Comparison of ENCODE assay signal across 9 cellular contexts in the genomic region with DNA sequence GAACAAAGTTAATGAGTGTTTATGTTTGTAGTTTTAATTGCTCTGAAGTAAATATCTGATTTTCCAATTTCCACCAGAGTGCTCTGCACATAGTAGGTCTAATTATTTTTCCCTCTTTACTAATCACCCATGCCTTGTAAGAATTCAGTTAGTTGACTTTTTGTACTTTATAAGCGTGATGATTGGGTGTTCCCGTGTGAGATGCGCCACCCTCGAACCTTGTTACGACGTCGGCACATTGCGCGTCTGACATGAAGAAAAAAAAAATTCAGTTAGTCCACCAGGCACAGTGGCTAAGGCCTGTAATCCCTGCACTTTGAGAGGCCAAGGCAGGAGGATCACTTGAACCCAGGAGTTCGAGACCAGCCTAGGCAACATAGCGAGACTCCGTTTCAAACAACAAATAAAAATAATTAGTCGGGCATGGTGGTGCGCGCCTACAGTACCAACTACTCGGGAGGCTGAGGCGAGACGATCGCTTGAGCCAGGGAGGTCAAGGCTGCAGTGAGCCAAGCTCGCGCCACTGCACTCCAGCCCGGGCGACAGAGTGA. TPM values are rescaled to one million over a fixed set of nuclear protein-coding genes. Genes with fewer than 3 reads are reported as not detected.
DNase-seq lines count a peak whose midpoint lies in the region; ATAC-seq and TF ChIP-seq lines count a peak whose summit lies in the region.
"Had no signal": no experiment of that assay in that cellular context is flagged by ENCODE, and none has a peak within 500 bp of the region (broad histone marks: within the 10 kb centered on the region; RNA-seq: fewer than 3 reads in every experiment).

No MANE protein-coding gene starts in this region.

- H3K27ac Mint-ChIP-seq in activated CD8-positive, alpha-beta T cell treated with anti-CD3 and anti-CD28 coated beads, Interleukin-2, amount 10 ng/mL, durations not matched to agents 7 days and 5 days, result peak overlapping the region; percentile 96

- no peak for TF ChIP-seq RAD21 in SK-N-SH (IDR thresholded peaks at IDR 0.05; ENCODE audit: low read length)

- H3K4me1 ChIP-seq in SK-N-SH (ENCODE audit: control insufficient read depth in 1 of 2, insufficient read depth in 2 of 2, low read depth in 1 of 2, low read length in 1 of 2), result peaks cover 4% of the 10 kb centered on the region in 2 experiments; a peak in 1 of 4 replicates
- H3K4me1 ChIP-seq in iPS-20b (ENCODE audit: insufficient read depth, low read length), result no peaks in the 10 kb centered on the region; the same call in 1 of the 2 replicates
- peaks cover 5 to 34% (median 27%) of the 10 kb centered on the region in 5 donors for H3K4me1 ChIP-seq in subcutaneous abdominal adipose tissue (ENCODE audit: control insufficient read depth in 5 of 5, insufficient read depth in 5 of 5, low read length in 5 of 5)

- no peak overlapping the region for H3K9ac ChIP-seq in SK-N-SH
- no peak overlapping the region; the same call in 1 of the 2 replicates for H3K9ac ChIP-seq in iPS-20b (ENCODE audit: low read depth, low read length)
- no peak overlapping the region for H3K9ac ChIP-seq in subcutaneous abdominal adipose tissue (ENCODE audit: low read length in 5 of 5)

- H3K4me1 Mint-ChIP-seq in activated CD8-positive, alpha-beta T cell treated with anti-CD3 and anti-CD28 coated beads, Interleukin-2, amount 10 ng/mL, durations not matched to agents 7 days and 5 days (ENCODE audit: low read depth), result peaks cover 34% of the 10 kb centered on the region

- H3K27me3 ChIP-seq in SK-N-SH (ENCODE audit: insufficient read depth) (no peaks in the 10 kb centered on the region), iPS-20b (ENCODE audit: insufficient read depth, low read length) (no peaks in the 10 kb centered on the region), subcutaneous abdominal adipose tissue (ENCODE audit: control insufficient read depth in 5 of 5, insufficient read depth in 4 of 5, low read length in 5 of 5) (no peaks in the 10 kb centered on the region)

- no peak for TF ChIP-seq CTCF in SK-N-SH (IDR thresholded peaks at IDR 0.05)

- no peak overlapping the region for H3K4me3 ChIP-seq in SK-N-SH (ENCODE audit: low read depth in 2 of 2, low read length in 1 of 2)
- peak overlapping the region; percentile 84; the same call in 1 of the 2 replicates for H3K4me3 ChIP-seq in iPS-20b (ENCODE audit: low read length)
- peak overlapping the region in 3 of 5 donors; percentile 47 to 82 (median 81) for H3K4me3 ChIP-seq in subcutaneous abdominal adipose tissue (ENCODE audit: low read depth in 1 of 5, low read length in 5 of 5)

- TF ChIP-seq EP300 in SK-N-SH (IDR thresholded peaks at IDR 0.05; ENCODE audit: borderline replicate concordance in 1 of 2, low read depth in 1 of 2, low read length in 1 of 2), result no peak

- 0 out of 2 replicates have a peak overlapping the region, but pooled peaks have one; percentile 98 for H3K4me2 ChIP-seq in SK-N-SH

- peak overlapping the region in 1 of 2 experiments; percentile 83; a peak in 2 of 4 replicates for H3K27ac ChIP-seq in SK-N-SH (ENCODE audit: low read depth in 2 of 2, low read length in 1 of 2)
- H3K27ac ChIP-seq in iPS-20b (ENCODE audit: low read length), result no peak overlapping the region
- H3K27ac ChIP-seq in subcutaneous abdominal adipose tissue (ENCODE audit: low read depth, low read length), result no peak overlapping the region

- CTCF ChIA-PET in SK-N-SH (lab: Yijun Ruan, JAX), result interaction anchor here (0.6 to 1.0 kb wide), 4 partner anchors 25 to 301 kb away, joined by 3 to 4 read pairs (median 3); no protein-coding TSS in a partner anchor
- CTCF ChIA-PET in activated CD8-positive, alpha-beta T cell treated with anti-CD3 and anti-CD28 coated beads, Interleukin-2, amount 10 ng/mL, durations not matched to agents 7 days and 5 days (lab: Charles Lee), result interaction anchor here (0.9 to 1.5 kb wide), 4 partner anchors 20 to 179 kb away, joined by 3 to 5 read pairs (median 3); partner anchors contain the start of gene SEC13

- H3K4me3 Mint-ChIP-seq in activated CD8-positive, alpha-beta T cell treated with anti-CD3 and anti-CD28 coated beads, Interleukin-2, amount 10 ng/mL, durations not matched to agents 7 days and 5 days, result peak overlapping the region; percentile 87

- H3K9me3 ChIP-seq in SK-N-SH (no peaks in the 10 kb centered on the region), iPS-20b (ENCODE audit: insufficient read depth, low read depth, low read length) (no peaks in the 10 kb centered on the region), subcutaneous abdominal adipose tissue (ENCODE audit: control insufficient read depth in 5 of 5, low read length in 5 of 5) (no peaks in the 10 kb centered on the region)

- POLR2A ChIA-PET in SK-N-SH (lab: Yijun Ruan, JAX), result interaction anchor here (0.6 to 1.3 kb wide), 6 partner anchors 22 to 115 kb away, joined by 3 to 5 read pairs (median 3); partner anchors contain the start of gene FANCD2
- POLR2A ChIA-PET in activated CD8-positive, alpha-beta T cell treated with anti-CD3 and anti-CD28 coated beads, Interleukin-2, amount 10 ng/mL, durations not matched to agents 7 days and 5 days (lab: Charles Lee), result interaction anchor here (0.7 to 1.9 kb wide), 14 partner anchors 10 to 143 kb away, joined by 3 to 7 read pairs (median 4); partner anchors contain the start of genes BRK1 and TATDN2

- ATAC-seq in SK-N-SH treated with all-trans-retinoic acid at 6 μM for 48 hours (no peak), GM18870 (IDR thresholded peaks at IDR 0.05; ENCODE audit: unreplicated experiment) (no peak), GM19324 (IDR thresholded peaks at IDR 0.05; ENCODE audit: low FRiP score, unreplicated experiment) (no peak)
- no peak for ATAC-seq in activated CD8-positive, alpha-beta T cell treated with anti-CD3 and anti-CD28 coated beads, Interleukin-2, amount 10 ng/mL, durations not matched to agents 7 days and 5 days

- no peaks in the 10 kb centered on the region for H3K9me3 Mint-ChIP-seq in activated CD8-positive, alpha-beta T cell treated with anti-CD3 and anti-CD28 coated beads, Interleukin-2, amount 10 ng/mL, durations not matched to agents 7 days and 5 days (ENCODE audit: insufficient read depth)

- H3K9me2 ChIP-seq in SK-N-SH, result no peaks in the 10 kb centered on the region

- H3K36me3 Mint-ChIP-seq in activated CD8-positive, alpha-beta T cell treated with anti-CD3 and anti-CD28 coated beads, Interleukin-2, amount 10 ng/mL, durations not matched to agents 7 days and 5 days (ENCODE audit: low read depth), result peaks cover 23% of the 10 kb centered on the region

- DNase-seq in SK-N-SH (no peak), NCI-H2081 (lab: John Stamatoyannopoulos, UW) (no peak)
- DNase-seq in activated CD8-positive, alpha-beta T cell treated with anti-CD3 and anti-CD28 coated beads, Interleukin-2, amount 10 ng/mL, durations not matched to agents 7 days and 5 days, result no peak

- peaks cover 11% of the 10 kb centered on the region for H3F3A ChIP-seq in SK-N-SH (replicated peaks; ENCODE audit: insufficient read depth)

- H3K36me3 ChIP-seq in SK-N-SH (replicated peaks in 1 of 2; ENCODE audit: control insufficient read depth in 1 of 2, insufficient read depth in 2 of 2, low read length in 1 of 2), result peaks cover 0 to 14% of the 10 kb centered on the region in 2 experiments
- no peaks in the 10 kb centered on the region for H3K36me3 ChIP-seq in iPS-20b (ENCODE audit: insufficient read depth, low read depth, low read length)
- no peaks in the 10 kb centered on the region for H3K36me3 ChIP-seq in subcutaneous abdominal adipose tissue (ENCODE audit: control insufficient read depth in 5 of 5, insufficient read depth in 5 of 5, low read length in 5 of 5)

- 93% methylated on average over 23 of the region's 23 CpGs for WGBS in SK-N-SH (ENCODE audit: low lambda C conversion rate)

- no peaks in the 10 kb centered on the region for H3K27me3 Mint-ChIP-seq in activated CD8-positive, alpha-beta T cell treated with anti-CD3 and anti-CD28 coated beads, Interleukin-2, amount 10 ng/mL, durations not matched to agents 7 days and 5 days (ENCODE audit: low read depth)

- H4K20me1 ChIP-seq in SK-N-SH (ENCODE audit: insufficient read depth), result peaks cover 31% of the 10 kb centered on the region

- H2AFZ ChIP-seq in SK-N-SH (ENCODE audit: low read depth), result peak overlapping the region; percentile 93

- peaks cover 42% of the 10 kb centered on the region for H3K79me2 ChIP-seq in SK-N-SH (ENCODE audit: insufficient read depth)

TF ChIP-seq in SK-N-SH, 30 proteins besides CTCF, POLR2A, EP300 and RAD21 (continues in another document):
- no peak for TF ChIP-seq NFIC (IDR thresholded peaks at IDR 0.05; ENCODE audit: borderline replicate concordance)
- TF ChIP-seq MAX (IDR thresholded peaks at IDR 0.05; ENCODE audit: low read depth), result no peak
- TF ChIP-seq RXRA (IDR thresholded peaks at IDR 0.05; ENCODE audit: borderline replicate concordance, low read depth), result no peak

TF ChIP-seq in SK-N-SH treated with all-trans-retinoic acid at 6 μM for 48 hours, 23 proteins besides CTCF, POLR2A, EP300 and RAD21 (continues in another document):
- TF ChIP-seq ISL1 (CRISPR knock-in tag; IDR thresholded peaks at IDR 0.05), result no peak
- TF ChIP-seq ZNF70 (CRISPR knock-in tag; IDR thresholded peaks at IDR 0.05), result no peak
- no peak for TF ChIP-seq ZNF565 (CRISPR knock-in tag; conservative IDR thresholded peaks at IDR 0.05; ENCODE audit: low read depth)
- TF ChIP-seq CSDC2 (CRISPR knock-in tag; IDR thresholded peaks at IDR 0.05), result no peak
- no peak for TF ChIP-seq SNAI2 (CRISPR knock-in tag; IDR thresholded peaks at IDR 0.05)
- no peak for TF ChIP-seq ARNTL (CRISPR knock-in tag; IDR thresholded peaks at IDR 0.05; ENCODE audit: borderline replicate concordance, low read depth)
- TF ChIP-seq RARB (CRISPR knock-in tag; IDR thresholded peaks at IDR 0.05), result no peak
- TF ChIP-seq BACH2 (CRISPR knock-in tag; IDR thresholded peaks at IDR 0.05; ENCODE audit: borderline replicate concordance), result no peak
- no peak for TF ChIP-seq GLIS3 (CRISPR knock-in tag; IDR thresholded peaks at IDR 0.05)

RNA-seq across cellular contexts. Expression of gene VHL, which starts 0.5 kb away (rescaled TPM):
- polyA plus RNA-seq in SK-N-SH (2012; rRNA removed), result 9.2 and 10.2 TPM in 2 replicates
- 14.2 TPM in 2 replicates for polyA plus RNA-seq in SK-N-SH (2012; cell fraction: cytosol; rRNA removed)
- 14.5 and 15.6 TPM in 2 replicates for polyA plus RNA-seq in SK-N-SH (2012; cell fraction: nucleus; rRNA removed)
- 10 to 100 TPM; 57.0 to 59.1 TPM for total RNA-seq in activated CD8-positive, alpha-beta T cell treated with anti-CD3 and anti-CD28 coated beads, Interleukin-2, amount 10 ng/mL, durations not matched to agents 7 days and 5 days

RNA-seq across cellular contexts. Expression of gene IRAK2, which starts 23.6 kb away (rescaled TPM):
- 7.7 and 8.6 TPM in 2 replicates for polyA plus RNA-seq in SK-N-SH (2012; rRNA removed)
- 5.4 and 6.5 TPM in 2 replicates for polyA plus RNA-seq in SK-N-SH (2012; cell fraction: cytosol; rRNA removed)
- polyA plus RNA-seq in SK-N-SH (2012; cell fraction: nucleus; rRNA removed), result 6.6 and 7.6 TPM in 2 replicates
- total RNA-seq in activated CD8-positive, alpha-beta T cell treated with anti-CD3 and anti-CD28 coated beads, Interleukin-2, amount 10 ng/mL, durations not matched to agents 7 days and 5 days, result 1 to 10 TPM; 1.3 to 1.4 TPM

RNA-seq across cellular contexts. Expression of gene BRK1, which starts 25.6 kb away (rescaled TPM):
- polyA plus RNA-seq in SK-N-SH (2012; rRNA removed), result 211 and 283 TPM in 2 replicates
- 280 and 306 TPM in 2 replicates for polyA plus RNA-seq in SK-N-SH (2012; cell fraction: cytosol; rRNA removed)
- polyA plus RNA-seq in SK-N-SH (2012; cell fraction: nucleus; rRNA removed), result 28.1 and 50.2 TPM in 2 replicates
- total RNA-seq in activated CD8-positive, alpha-beta T cell treated with anti-CD3 and anti-CD28 coated beads, Interleukin-2, amount 10 ng/mL, durations not matched to agents 7 days and 5 days, result 100 to 1,000 TPM; 113 to 120 TPM

RNA-seq across cellular contexts. Expression of gene FANCD2OS, which starts 33.0 kb away (rescaled TPM):
- not detected in 2 replicates for polyA plus RNA-seq in SK-N-SH (2012; rRNA removed)
- polyA plus RNA-seq in SK-N-SH (2012; cell fraction: cytosol; rRNA removed), result not detected in 2 replicates
- not detected in 2 replicates for polyA plus RNA-seq in SK-N-SH (2012; cell fraction: nucleus; rRNA removed)
- not detected for total RNA-seq in activated CD8-positive, alpha-beta T cell treated with anti-CD3 and anti-CD28 coated beads, Interleukin-2, amount 10 ng/mL, durations not matched to agents 7 days and 5 days
- total RNA-seq: lung microvascular endothelial cell had no signal

Comparison
In these comparisons a context has a peak if more than half of its experiments do, and no peak if none do; other contexts are left out.
1. H3K4me3 ChIP-seq: peak in iPS-20b (single experiment) and subcutaneous abdominal adipose tissue (3 of 5); none in SK-N-SH (0 of 2).